19 cellular contexts compared by ENCODE assay signal in genomic region chr15:85633859-85634258, GRCh38.
"Had no signal": no experiment of that assay in that cellular context is flagged by ENCODE, and none has a peak within 500 bp of the region (broad histone marks: within the 10 kb centered on the region; RNA-seq: fewer than 3 reads in every experiment).

No MANE protein-coding gene starts in this region.

- FAIRE-seq: bronchial epithelial cell, urothelium cell line had no signal

- ATAC-seq: heart left ventricle; sciatic nerve; stimulated activated effector memory CD8-positive, alpha-beta T cell treated with anti-CD3 and anti-CD28 coated beads, Interleukin-12 subunit alpha, Interleukin-12 subunit beta, amount 100 ng/mL, for 72 hours; stimulated activated naive CD8-positive, alpha-beta T cell treated with anti-CD3 and anti-CD28 coated beads, Interleukin-15, amount 100 ng/mL, for 72 hours had no signal

- H3K9me3 ChIP-seq: heart left ventricle, tibial nerve had no signal

- H3K27me3 Mint-ChIP-seq: activated CD4-positive, alpha-beta memory T cell treated with anti-CD3 and anti-CD28 coated beads, Interleukin-2, amount 10 ng/mL, durations not matched to agents 7 days and 5 days; activated naive CD8-positive, alpha-beta T cell treated with anti-CD3 and anti-CD28 coated beads, Interleukin-2, amount 10 ng/mL, durations not matched to agents 7 days and 5 days; memory B cell; stimulated activated naive CD8-positive, alpha-beta T cell treated with anti-CD3 and anti-CD28 coated beads, Interleukin-15, amount 100 ng/mL, for 72 hours had no signal

- H3K27ac ChIP-seq: tibial nerve had no signal

- H3K4me3 ChIP-seq: heart left ventricle, tibial nerve had no signal

- H3K9me3 Mint-ChIP-seq: activated CD4-positive, alpha-beta memory T cell treated with anti-CD3 and anti-CD28 coated beads, Interleukin-2, amount 10 ng/mL, durations not matched to agents 7 days and 5 days; activated naive CD8-positive, alpha-beta T cell treated with anti-CD3 and anti-CD28 coated beads, Interleukin-2, amount 10 ng/mL, durations not matched to agents 7 days and 5 days; memory B cell; stimulated activated effector memory CD8-positive, alpha-beta T cell treated with anti-CD3 and anti-CD28 coated beads, Interleukin-12 subunit alpha, Interleukin-12 subunit beta, amount 100 ng/mL, for 72 hours; stimulated activated naive CD8-positive, alpha-beta T cell treated with anti-CD3 and anti-CD28 coated beads, Interleukin-15, amount 100 ng/mL, for 72 hours had no signal

- DNase-seq: activated CD4-positive, alpha-beta memory T cell treated with anti-CD3 and anti-CD28 coated beads, Interleukin-2, amount 10 ng/mL, durations not matched to agents 7 days and 5 days; activated CD4-positive, alpha-beta T cell treated with anti-CD3 and anti-CD28 coated beads for 48 hours; activated naive CD4-positive, alpha-beta T cell treated with Interleukin-2 at 50 U/mL for 16 hours; activated naive CD8-positive, alpha-beta T cell treated with anti-CD3 and anti-CD28 coated beads, Interleukin-2, amount 10 ng/mL, durations not matched to agents 7 days and 5 days; activated T-cell treated with anti-CD3 and anti-CD28 coated beads, Interleukin-2, amount 50 U/mL, for 1 hour; amygdala; cerebellar nuclear complex; cortex of kidney; heart left ventricle; posterior cingulate gyrus; small intestine; stimulated activated CD4-positive, alpha-beta T cell treated with anti-CD3 and anti-CD28 coated beads, Interleukin-2, amount 100 ng/mL, for 24 hours; stimulated activated naive CD8-positive, alpha-beta T cell treated with anti-CD3 and anti-CD28 coated beads, Interleukin-15, amount 100 ng/mL, for 72 hours had no signal

- H3K27ac Mint-ChIP-seq: activated CD4-positive, alpha-beta memory T cell treated with anti-CD3 and anti-CD28 coated beads, Interleukin-2, amount 10 ng/mL, durations not matched to agents 7 days and 5 days; activated naive CD8-positive, alpha-beta T cell treated with anti-CD3 and anti-CD28 coated beads, Interleukin-2, amount 10 ng/mL, durations not matched to agents 7 days and 5 days; memory B cell; stimulated activated effector memory CD8-positive, alpha-beta T cell treated with anti-CD3 and anti-CD28 coated beads, Interleukin-12 subunit alpha, Interleukin-12 subunit beta, amount 100 ng/mL, for 72 hours; stimulated activated naive CD8-positive, alpha-beta T cell treated with anti-CD3 and anti-CD28 coated beads, Interleukin-15, amount 100 ng/mL, for 72 hours had no signal

- H3K4me3 Mint-ChIP-seq: activated CD4-positive, alpha-beta memory T cell treated with anti-CD3 and anti-CD28 coated beads, Interleukin-2, amount 10 ng/mL, durations not matched to agents 7 days and 5 days; activated naive CD8-positive, alpha-beta T cell treated with anti-CD3 and anti-CD28 coated beads, Interleukin-2, amount 10 ng/mL, durations not matched to agents 7 days and 5 days; memory B cell; stimulated activated effector memory CD8-positive, alpha-beta T cell treated with anti-CD3 and anti-CD28 coated beads, Interleukin-12 subunit alpha, Interleukin-12 subunit beta, amount 100 ng/mL, for 72 hours; stimulated activated naive CD8-positive, alpha-beta T cell treated with anti-CD3 and anti-CD28 coated beads, Interleukin-15, amount 100 ng/mL, for 72 hours had no signal

- H3K27me3 ChIP-seq: heart left ventricle, tibial nerve had no signal
